8 cellular contexts compared by ENCODE assay signal in genomic region chr1:101520302-101520701, GRCh38.
DNase-seq lines count a peak whose midpoint lies in the region; ATAC-seq and TF ChIP-seq lines count a peak whose summit lies in the region.

No MANE protein-coding gene starts in this region.

- peak; percentile 40 to 70 (median 60) for TF ChIP-seq CTCF in adrenal gland (IDR thresholded peaks at IDR 0.05)
- peak; percentile 25 to 59 (median 43) for TF ChIP-seq CTCF in testis (IDR thresholded peaks at IDR 0.05)
- no peak for TF ChIP-seq CTCF in lower leg skin (IDR thresholded peaks at IDR 0.05)

- DNase-seq in DMS53 treated with DMSO at 0.1 percent for 48 hours (lab: John Stamatoyannopoulos, UW; ENCODE audit: unreplicated experiment) (peak; percentile 80), NCI-H2107 treated with DMSO at 0.1 percent for 48 hours (lab: John Stamatoyannopoulos, UW; ENCODE audit: unreplicated experiment) (peak; percentile 54), adrenal gland (peak in 3 of 7 donors; percentile 8 to 25 (median 16)), iPS DF 6.9 (ENCODE audit: low read depth, low spot score) (peak; percentile 35), testis (peak; percentile 23), lower leg skin (ENCODE audit: low spot score in 2 of 2) (no peak)

- H3K4me3 ChIP-seq in adrenal gland (no peak overlapping the region), iPS DF 6.9 (ENCODE audit: low read length) (no peak overlapping the region), testis (no peak overlapping the region), lower leg skin (ENCODE audit: low read depth, poor library complexity, severe bottlenecking) (no peak overlapping the region)

- ATAC-seq in GM18870 (IDR thresholded peaks at IDR 0.05; ENCODE audit: unreplicated experiment) (peak; percentile 84), HG02973 (IDR thresholded peaks at IDR 0.05; ENCODE audit: unreplicated experiment) (peak; percentile 91)

- H3K4me1 ChIP-seq in adrenal gland (replicated peaks in 1 of 2) (no peaks in the 10 kb centered on the region), iPS DF 6.9 (ENCODE audit: control insufficient read depth, insufficient read depth, low read length) (no peaks in the 10 kb centered on the region), testis (no peaks in the 10 kb centered on the region)

- TF ChIP-seq POLR2A in adrenal gland (IDR thresholded peaks at IDR 0.05): no peak
- TF ChIP-seq POLR2A in testis (IDR thresholded peaks at IDR 0.05): no peak
- no peak for TF ChIP-seq POLR2A in lower leg skin (IDR thresholded peaks at IDR 0.05)

- no peaks in the 10 kb centered on the region for H3K27me3 ChIP-seq in adrenal gland
- no peaks in the 10 kb centered on the region for H3K27me3 ChIP-seq in iPS DF 6.9 (ENCODE audit: control insufficient read depth, insufficient read depth, low read length)
- H3K27me3 ChIP-seq in testis: no peaks in the 10 kb centered on the region

- H3K9me3 ChIP-seq in adrenal gland (replicated peaks in 1 of 3) (peaks cover 0 to 5% (median 0%) of the 10 kb centered on the region in 3 donors), iPS DF 6.9 (ENCODE audit: control insufficient read depth, insufficient read depth, low read length) (no peaks in the 10 kb centered on the region), testis (no peaks in the 10 kb centered on the region)

- H3K36me3 ChIP-seq in adrenal gland (replicated peaks in 1 of 2): no peaks in the 10 kb centered on the region
- H3K36me3 ChIP-seq in iPS DF 6.9 (ENCODE audit: control insufficient read depth, insufficient read depth, low read length): no peaks in the 10 kb centered on the region
- H3K36me3 ChIP-seq in testis (ENCODE audit: low read depth, missing control alignments): no peaks in the 10 kb centered on the region

- 7 to 9% (median 8%) methylated on average over 4 of the region's 4 CpGs for WGBS in adrenal gland, 4 donors
- WGBS in iPS DF 6.9 (ENCODE audit: insufficient coverage, insufficient read length): no CpG with 5 or more reads among the region's 4 CpGs
- 4 to 5% methylated on average over 4 of the region's 4 CpGs for WGBS in testis, 2 donors
- 4 to 11% methylated on average over 4 of the region's 4 CpGs for WGBS in lower leg skin, 2 donors

- no peak overlapping the region for H3K27ac ChIP-seq in adrenal gland
- no peak overlapping the region for H3K27ac ChIP-seq in iPS DF 6.9 (ENCODE audit: low read length)
- no peak overlapping the region for H3K27ac ChIP-seq in testis

- intact Hi-C loops in adrenal gland (cut with DNase I) (no loop called here), testis (cut with DNase I; ENCODE audit: low total_unique reads) (no loop called here), lower leg skin (cut with DNase I; ENCODE audit: low total_unique reads) (no loop called here)

Comparison
In these comparisons a context has a peak if more than half of its experiments do, and no peak if none do; other contexts are left out.
1. DNase-seq: peak in DMS53 treated with DMSO at 0.1 percent for 48 hours (single experiment), NCI-H2107 treated with DMSO at 0.1 percent for 48 hours (single experiment), iPS DF 6.9 (single experiment) and testis (single experiment); none in lower leg skin (0 of 2).
2. CTCF ChIP-seq: peak in adrenal gland (6 of 6) and testis (3 of 3); none in lower leg skin (0 of 3).